ENCODE assay signal across 20 cellular contexts in genomic region chr6:16911088-16911487, GRCh38.
A peak's percentile ranks its signal among the peaks of the same experiment; 100 is the strongest.
DNase-seq lines count a peak whose midpoint lies in the region; ATAC-seq and TF ChIP-seq lines count a peak whose summit lies in the region.
"Had no signal": no experiment of that assay in that cellular context is flagged by ENCODE, and none has a peak within 500 bp of the region (broad histone marks: within the 10 kb centered on the region; RNA-seq: fewer than 3 reads in every experiment).

No MANE protein-coding gene starts in this region.

- ATAC-seq in GM23338 (no peak), RWPE2 (ENCODE audit: low read depth) (no peak)

- H3K27ac ChIP-seq in ACC112 (ENCODE audit: low read depth, low read length) = peak overlapping the region; percentile 39; the same call in 1 of the 2 replicates
- no peak overlapping the region for H3K27ac ChIP-seq in GM23338 (ENCODE audit: low read depth)
- peak overlapping the region; percentile 39 for H3K27ac ChIP-seq in RWPE2 (ENCODE audit: poor library complexity, severe bottlenecking)
- H3K27ac ChIP-seq in liver (ENCODE audit: low read depth in 1 of 2, low read length in 2 of 2) = peak overlapping the region; percentile 38 to 50
- H3K27ac ChIP-seq: C4-2B, HL-60 had no signal

- H3F3A ChIP-seq in GM23338 (replicated peaks; ENCODE audit: low read depth) = no peaks in the 10 kb centered on the region

- DNase-seq in GM23338 (ENCODE audit: low spot score) (no peak), RWPE2 (ENCODE audit: low spot score) (no peak), iPS-NIHi11 (ENCODE audit: low spot score) (no peak), NCI-H2171 treated with DMSO at 0.1 percent for 48 hours (lab: John Stamatoyannopoulos, UW) (no peak), OCI-M1 (lab: John Stamatoyannopoulos, UW) (no peak), head of caudate nucleus (no peak)
- DNase-seq: 8988T; ACHN; BE2C; Caco-2; CD4-positive, alpha-beta T cell; GDM1; GOT3; H9; KBM-7 had no signal

- WGBS in liver = 46% methylated on average over 3 of the region's 3 CpGs

- H3K9me3 Mint-ChIP-seq in GM23338 = peaks cover 3% of the 10 kb centered on the region; the same call in 2 of the 3 replicates

- no peak overlapping the region for H3K9ac ChIP-seq in liver (ENCODE audit: low read depth in 1 of 2, low read length in 2 of 2)

- H3K36me3 ChIP-seq in ACC112 (ENCODE audit: insufficient read depth, low read length) (no peaks in the 10 kb centered on the region), GM23338 (ENCODE audit: insufficient read depth) (no peaks in the 10 kb centered on the region; the same call in none of the 2 replicates), RWPE2 (ENCODE audit: low read depth) (no peaks in the 10 kb centered on the region), liver (ENCODE audit: control insufficient read depth in 4 of 4, insufficient read depth in 3 of 4, low read depth in 1 of 4, low read length in 3 of 4) (no peaks in the 10 kb centered on the region)
- H3K36me3 ChIP-seq: BE2C had no signal

- H3K9me2 ChIP-seq in GM23338 (ENCODE audit: insufficient read depth) = no peaks in the 10 kb centered on the region

- H3K79me2 ChIP-seq in ACC112 (ENCODE audit: control insufficient read depth, insufficient read depth, low read length, unreplicated experiment) (no peaks in the 10 kb centered on the region), GM23338 (replicated peaks; ENCODE audit: insufficient read depth) (no peaks in the 10 kb centered on the region)

- no peak for TF ChIP-seq CTCF in GM23338 (conservative IDR thresholded peaks at IDR 0.05; ENCODE audit: low read depth in 2 of 2)
- no peak for TF ChIP-seq CTCF in RWPE2 (IDR thresholded peaks at IDR 0.05; ENCODE audit: poor library complexity, severe bottlenecking)
- no peak for TF ChIP-seq CTCF in liver (IDR thresholded peaks at IDR 0.05; ENCODE audit: low read depth, low read length, missing input control)

- H3K9me3 ChIP-seq in RWPE2 (ENCODE audit: severe bottlenecking) (peaks cover 11% of the 10 kb centered on the region), liver (ENCODE audit: control insufficient read depth in 4 of 4, low read length in 3 of 4) (peaks cover 0 to 1% (median 0%) of the 10 kb centered on the region in 4 donors)
- H3K9me3 ChIP-seq: BE2C had no signal

- H3K4me1 Mint-ChIP-seq in GM23338 = no peaks in the 10 kb centered on the region; the same call in 2 of the 3 replicates
- H3K4me1 Mint-ChIP-seq: H9, IgD-negative memory B cell had no signal

- no peaks in the 10 kb centered on the region for H3K27me3 ChIP-seq in ACC112 (ENCODE audit: insufficient read depth, low read length)
- no peaks in the 10 kb centered on the region for H3K27me3 ChIP-seq in GM23338 (ENCODE audit: insufficient read depth)
- no peaks in the 10 kb centered on the region for H3K27me3 ChIP-seq in RWPE2 (ENCODE audit: insufficient read depth, poor library complexity, severe bottlenecking)
- H3K27me3 ChIP-seq in liver (ENCODE audit: control insufficient read depth in 4 of 4, insufficient read depth in 4 of 4, low read length in 3 of 4) = no peaks in the 10 kb centered on the region
- H3K27me3 ChIP-seq: BE2C had no signal

- H3K4me3 ChIP-seq in ACC112 (ENCODE audit: low read depth, low read length) (no peak overlapping the region), GM23338 (no peak overlapping the region), RWPE2 (ENCODE audit: severe bottlenecking) (no peak overlapping the region), liver (ENCODE audit: low read depth in 1 of 3, low read length in 3 of 3) (no peak overlapping the region)

- no peak overlapping the region for H3K4me2 ChIP-seq in GM23338

- H4K20me1 ChIP-seq in GM23338 (replicated peaks; ENCODE audit: insufficient read depth) = no peaks in the 10 kb centered on the region

- peaks cover 16% of the 10 kb centered on the region for H3K4me1 ChIP-seq in ACC112 (ENCODE audit: control insufficient read depth, insufficient read depth, low read length, unreplicated experiment)
- H3K4me1 ChIP-seq in GM23338 (ENCODE audit: insufficient read depth) = no peaks in the 10 kb centered on the region
- H3K4me1 ChIP-seq in RWPE2 (ENCODE audit: insufficient read depth, poor library complexity, severe bottlenecking) = no peaks in the 10 kb centered on the region
- H3K4me1 ChIP-seq in liver (ENCODE audit: control insufficient read depth in 4 of 4, insufficient read depth in 4 of 4, low read length in 3 of 4) = peaks cover 2 to 21% (median 11%) of the 10 kb centered on the region in 4 donors
- H3K4me1 ChIP-seq: BE2C had no signal

- no peak overlapping the region for H3K4me3 Mint-ChIP-seq in GM23338
- H3K4me3 Mint-ChIP-seq: CD4-positive, alpha-beta T cell; H9; IgD-negative memory B cell had no signal

- no peak overlapping the region; the same call in 1 of the 2 replicates for H3K27ac Mint-ChIP-seq in GM23338
- H3K27ac Mint-ChIP-seq: CD4-positive, alpha-beta T cell; H9; IgD-negative memory B cell had no signal

- peaks cover 5% of the 10 kb centered on the region for H3K27me3 Mint-ChIP-seq in GM23338 (ENCODE audit: insufficient read depth, low read depth, poor library complexity)
- H3K27me3 Mint-ChIP-seq: IgD-negative memory B cell had no signal

- intact Hi-C loops in head of caudate nucleus (cut with DNase I) = no loop called here

- H2AFZ ChIP-seq in ACC112 (ENCODE audit: low read length, unreplicated experiment) (no peak overlapping the region), GM23338 (0 out of 2 replicates have a peak overlapping the region, but pooled peaks have one; percentile 47)

- no peaks in the 10 kb centered on the region; the same call in 2 of the 3 replicates for H3K36me3 Mint-ChIP-seq in GM23338 (ENCODE audit: low read depth)
- H3K36me3 Mint-ChIP-seq: IgD-negative memory B cell had no signal

- no peak for TF ChIP-seq RAD21 in liver (IDR thresholded peaks at IDR 0.05)

TF ChIP-seq in GM23338, 12 proteins besides CTCF, POLR2A, EP300 and RAD21:
- no peak for TF ChIP-seq ZNF114 (CRISPR knock-in tag; IDR thresholded peaks at IDR 0.05)

TF ChIP-seq in liver, 16 proteins besides CTCF, POLR2A, EP300 and RAD21:
- TF ChIP-seq JUND (IDR thresholded peaks at IDR 0.05) (no peak), GABPA (IDR thresholded peaks at IDR 0.05 in 1 of 2, conservative IDR thresholded peaks at IDR 0.05 in 1 of 2) (no peak), TAF1 (conservative IDR thresholded peaks at IDR 0.05) (no peak), EGR1 (IDR thresholded peaks at IDR 0.05; ENCODE audit: low read depth in 2 of 2) (no peak), YY1 (IDR thresholded peaks at IDR 0.05) (peak; percentile 16), HNF4A (conservative IDR thresholded peaks at IDR 0.05) (peak; percentile 49 to 60), FOXA2 (IDR thresholded peaks at IDR 0.05) (no peak), RXRA (IDR thresholded peaks at IDR 0.05) (peak in 1 of 2 donors; percentile 8)
